ENCODE assay signal across 10 cellular contexts in the genomic region with DNA sequence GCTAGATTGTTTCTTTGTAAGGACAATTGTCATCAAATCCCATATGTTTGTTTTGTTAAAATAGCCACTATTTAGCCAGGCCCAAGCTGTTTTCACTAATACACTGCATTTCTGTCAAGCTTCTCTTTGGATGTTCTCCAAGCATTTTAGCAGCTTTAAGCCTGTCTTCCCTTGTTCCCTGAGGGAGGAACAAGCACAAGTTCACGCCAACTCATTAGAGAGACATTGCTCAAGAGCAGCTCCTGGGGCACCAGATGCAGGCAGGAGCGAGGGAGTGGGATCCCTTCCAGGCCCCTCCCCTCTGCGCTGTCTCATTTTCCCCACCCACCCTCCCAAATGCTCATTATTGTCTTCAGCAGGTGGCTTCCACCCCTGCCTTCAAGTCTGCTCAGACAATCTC.
DNase-seq lines count a peak whose midpoint lies in the region; TF ChIP-seq lines count a peak whose summit lies in the region.
"Had no signal": no experiment of that assay in that cellular context is flagged by ENCODE, and none has a peak within 500 bp of the region (broad histone marks: within the 10 kb centered on the region; RNA-seq: fewer than 3 reads in every experiment).

No MANE protein-coding gene starts in this region.

- no peak overlapping the region for H3K4me3 ChIP-seq in fibroblast of mammary gland (ENCODE audit: control insufficient read depth, low read depth, low read length)

- in situ Hi-C loops in GM13976 (cut with MboI; ENCODE audit: low sequenced_read_pairs, unreplicated experiment) = loop anchor here (10.0 kb wide), 1 partner anchor 160 kb away; no protein-coding TSS in a partner anchor

- TF ChIP-seq CTCF in fibroblast of mammary gland (conservative IDR thresholded peaks at IDR 0.05; ENCODE audit: control insufficient read depth, insufficient read depth, low read depth, low read length) = no peak
- TF ChIP-seq CTCF in GM13976 (IDR thresholded peaks at IDR 0.05; ENCODE audit: borderline replicate concordance, control extremely low read depth, extremely low read depth, insufficient read depth, missing control alignments) = no peak

- intact Hi-C loops in posterior cingulate gyrus (cut with DNase I) = loop anchor here (5.0 kb wide), 1 partner anchor 88 kb away; no protein-coding TSS in a partner anchor

- DNase-seq in ELR (ENCODE audit: low read depth) (peak; percentile 8), NCI-H82 (lab: John Stamatoyannopoulos, UW) (peak; percentile 52), fibroblast of mammary gland (ENCODE audit: low read depth) (peak; percentile 92), posterior cingulate gyrus (peak in 8 of 10 donors; percentile 13 to 88 (median 42)), NCI-H187 treated with DMSO at 0.1 percent for 48 hours (lab: John Stamatoyannopoulos, UW) (no peak), GM19238 (ENCODE audit: insufficient read length, low spot score) (no peak), NCI-H2107 treated with DMSO at 0.1 percent for 48 hours (lab: John Stamatoyannopoulos, UW; ENCODE audit: unreplicated experiment) (no peak), GM13976 (ENCODE audit: low spot score) (no peak)
- DNase-seq: activated effector memory CD4-positive, alpha-beta T cell treated with anti-CD3 and anti-CD28 coated beads, Interleukin-2, amount 50 U/mL, for 16 hours; stimulated activated CD4-positive, alpha-beta T cell treated with anti-CD3 and anti-CD28 coated beads, Interleukin-15, amount 100 ng/mL, for 24 hours had no signal

Comparison
In these comparisons a context has a peak if more than half of its experiments do, and no peak if none do; other contexts are left out.
1. DNase-seq: peak in ELR (single experiment), NCI-H82 (single experiment), fibroblast of mammary gland (single experiment) and posterior cingulate gyrus (8 of 10); none in NCI-H187 treated with DMSO at 0.1 percent for 48 hours (single experiment), GM19238 (single experiment), NCI-H2107 treated with DMSO at 0.1 percent for 48 hours (single experiment) and GM13976 (single experiment).